Comparison of ENCODE assay signal across 24 cellular contexts in the genomic region with DNA sequence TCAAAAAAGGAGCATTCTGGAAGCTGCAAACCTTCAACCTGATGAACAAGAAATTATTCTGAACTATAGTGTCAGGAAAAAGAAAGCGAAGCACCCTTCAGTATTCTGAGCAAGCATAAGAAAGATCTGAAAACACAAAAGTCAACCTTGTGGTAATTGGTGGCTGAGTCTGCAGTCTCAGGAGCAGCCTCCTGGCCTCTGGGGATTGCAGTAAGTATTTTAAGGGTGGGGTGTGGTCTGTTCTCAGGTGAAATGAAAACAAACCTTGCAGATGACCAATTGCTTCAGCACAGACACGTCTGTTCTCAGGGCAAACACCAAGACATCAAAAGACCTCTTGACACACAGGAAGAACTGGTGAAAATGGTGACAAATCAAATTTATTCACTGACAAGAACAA.
"Had no signal": no experiment of that assay in that cellular context is flagged by ENCODE, and none has a peak within 500 bp of the region (broad histone marks: within the 10 kb centered on the region; RNA-seq: fewer than 3 reads in every experiment).

No MANE protein-coding gene starts in this region.

- H3K4me3 ChIP-seq: adrenal gland, cardiac muscle cell, lung, tibial artery, uterus had no signal

- H3K36me3 ChIP-seq: adrenal gland, cardiac muscle cell, uterus had no signal

- H3K36me3 Mint-ChIP-seq: activated naive CD4-positive, alpha-beta T cell treated with anti-CD3 and anti-CD28 coated beads, Interleukin-2, amount 50 U/mL, for 72 hours had no signal

- DNase-seq: activated CD4-positive, alpha-beta T cell treated with anti-CD3 and anti-CD28 coated beads, Interleukin-2, amount 50 U/mL, for 4 hours; activated gamma-delta T cell; adrenal gland; effector memory CD4-positive, alpha-beta T cell; foreskin melanocyte; hypothalamus; islet precursor cell; left colon; midbrain; occipital lobe; retina; stimulated activated CD4-positive, alpha-beta T cell treated with anti-CD3 and anti-CD28 coated beads, Interleukin-12 subunit alpha, Interleukin-12 subunit beta, amount 100 ng/mL, for 4 hours; stimulated activated CD4-positive, alpha-beta T cell treated with anti-CD3 and anti-CD28 coated beads, Interleukin-1b, Interleukin-23, amount 100 ng/mL, for 48 hours; stimulated activated CD8-positive, alpha-beta memory T cell treated with anti-CD3 and anti-CD28 coated beads, Interleukin-4, amount 100 ng/mL, for 48 hours; stimulated activated naive CD4-positive, alpha-beta T cell; T-helper 2 cell; uterus; WERI-Rb-1 had no signal

- H3K4me1 ChIP-seq: uterus had no signal

- H3K9me3 Mint-ChIP-seq: activated naive CD4-positive, alpha-beta T cell treated with anti-CD3 and anti-CD28 coated beads, Interleukin-2, amount 50 U/mL, for 72 hours; dendritic cell treated with granulocyte-macrophage colony-stimulating factor and Interleukin-4, amounts not matched to agents 40 ng/mL and 50 ng/mL, for 4 days had no signal

- ATAC-seq: activated naive CD4-positive, alpha-beta T cell treated with anti-CD3 and anti-CD28 coated beads, Interleukin-2, amount 50 U/mL, for 72 hours; left colon had no signal

- H3K27ac ChIP-seq: adrenal gland, cardiac muscle cell, epithelial cell of prostate, tibial artery, uterus, WERI-Rb-1 had no signal

- H3K27me3 Mint-ChIP-seq: dendritic cell treated with granulocyte-macrophage colony-stimulating factor and Interleukin-4, amounts not matched to agents 40 ng/mL and 50 ng/mL, for 4 days had no signal

- H3K9me3 ChIP-seq: adrenal gland, tibial artery, uterus had no signal

- H3K27ac Mint-ChIP-seq: activated naive CD4-positive, alpha-beta T cell treated with anti-CD3 and anti-CD28 coated beads, Interleukin-2, amount 50 U/mL, for 72 hours; dendritic cell treated with granulocyte-macrophage colony-stimulating factor and Interleukin-4, amounts not matched to agents 40 ng/mL and 50 ng/mL, for 4 days had no signal

- H3K4me3 Mint-ChIP-seq: dendritic cell treated with granulocyte-macrophage colony-stimulating factor and Interleukin-4, amounts not matched to agents 40 ng/mL and 50 ng/mL, for 4 days had no signal
